In the genomic region with DNA sequence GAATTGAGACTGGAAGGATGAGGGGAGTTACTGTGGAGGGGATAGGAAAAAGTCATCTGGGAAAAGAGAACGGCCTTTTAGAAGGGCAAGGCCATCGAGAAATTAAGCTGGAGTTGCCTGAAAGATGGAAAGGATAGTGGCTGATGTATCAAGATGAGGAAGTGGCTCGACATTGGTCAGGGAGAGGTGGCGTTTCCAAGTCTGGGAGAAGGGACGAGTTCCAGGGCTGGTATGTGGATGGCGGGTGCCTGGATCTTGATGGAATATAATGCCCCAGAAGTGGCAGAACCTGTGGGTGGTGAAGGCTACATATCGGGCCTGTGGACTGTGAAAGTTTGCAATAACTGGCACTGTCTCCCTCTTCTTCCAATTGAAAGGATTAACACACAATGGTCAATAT, we compare ENCODE assay signal across 15 cellular contexts.
"Had no signal": no experiment of that assay in that cellular context is flagged by ENCODE, and none has a peak within 500 bp of the region (broad histone marks: within the 10 kb centered on the region; RNA-seq: fewer than 3 reads in every experiment).

No MANE protein-coding gene starts in this region.

- H3K9me3 ChIP-seq: body of pancreas, upper lobe of right lung had no signal

- ATAC-seq: activated T-cell treated with anti-CD3 and anti-CD28 coated beads, Interleukin-2, amount 50 U/mL, for 72 hours; body of pancreas; upper lobe of right lung had no signal

- H2AFZ ChIP-seq: hepatocyte had no signal

- H3K4me3 ChIP-seq: body of pancreas, hepatocyte, upper lobe of right lung had no signal

- H3K27me3 ChIP-seq: body of pancreas, hepatocyte, upper lobe of right lung had no signal

- H3K4me1 ChIP-seq: upper lobe of right lung had no signal

- H3K9me3 Mint-ChIP-seq: activated T-cell treated with anti-CD3 and anti-CD28 coated beads, Interleukin-2, amount 50 U/mL, for 72 hours; stimulated activated naive CD8-positive, alpha-beta T cell treated with anti-CD3 and anti-CD28 coated beads, Interleukin-15, Interleukin-2, amounts not matched to agents 100 ng/mL and 50 ng/mL, for 24 hours had no signal

- FAIRE-seq: TTC549 had no signal

- H3K27ac ChIP-seq: body of pancreas, hepatocyte, upper lobe of right lung had no signal

- H3K4me2 ChIP-seq: hepatocyte had no signal

- H3K27ac Mint-ChIP-seq: activated T-cell treated with anti-CD3 and anti-CD28 coated beads, Interleukin-2, amount 50 U/mL, for 72 hours; mesothelial cell of epicardium had no signal

- DNase-seq: activated CD4-positive, alpha-beta T cell treated with anti-CD3 and anti-CD28 coated beads, Interleukin-2, amount 50 U/mL, for 48 hours; activated naive CD4-positive, alpha-beta T cell; activated T-cell treated with anti-CD3 and anti-CD28 coated beads, Interleukin-2, amount 50 U/mL, for 72 hours; body of pancreas; cerebellar nuclear complex; dermis blood vessel endothelial cell; erythroblast; kidney glomerular epithelial cell; stimulated activated CD4-positive, alpha-beta T cell treated with anti-CD3 and anti-CD28 coated beads, Interleukin-2, amount 100 ng/mL, for 48 hours; T-helper 2 cell; upper lobe of right lung had no signal

- H3K36me3 ChIP-seq: upper lobe of right lung had no signal
